In genomic region chr18:25832008-25832604, GRCh38 we compare ENCODE assay signal across 7 cellular contexts.
A peak's percentile ranks its signal among the peaks of the same experiment; 100 is the strongest.
DNase-seq lines count a peak whose midpoint lies in the region; ATAC-seq, FAIRE-seq and TF ChIP-seq lines count a peak whose summit lies in the region.

No MANE protein-coding gene starts in this region.

- no peak overlapping the region for H3K4me2 ChIP-seq in Karpas-422 (ENCODE audit: low read depth, low read length, poor library complexity, severe bottlenecking)

- TF ChIP-seq CTCF in VCaP (conservative IDR thresholded peaks at IDR 0.05) (peak; percentile 91), prostate gland (IDR thresholded peaks at IDR 0.05) (peak in 3 of 4 experiments; percentile 30 to 42 (median 33))

- intact Hi-C loops in head of caudate nucleus (cut with DNase I) (loop anchor here (10.0 kb wide), 1 partner anchor 957 kb away; no protein-coding TSS in a partner anchor), prostate gland (cut with DNase I) (no loop called here)

- peak; percentile 73 for FAIRE-seq in G401.6 (lab: Jason Lieb, UNC)

- H3K27ac ChIP-seq in Karpas-422 (ENCODE audit: low read length) (no peak overlapping the region), VCaP (no peak overlapping the region), prostate gland (no peak overlapping the region)

- peaks cover 4% of the 10 kb centered on the region; the same call in 1 of the 2 replicates for H3K4me1 ChIP-seq in Karpas-422 (ENCODE audit: low read length)
- H3K4me1 ChIP-seq in prostate gland (replicated peaks), result no peaks in the 10 kb centered on the region

- H3K79me2 ChIP-seq in Karpas-422 (ENCODE audit: low read length), result no peaks in the 10 kb centered on the region

- peak; percentile 69 for DNase-seq in Karpas-422
- peak; percentile 40 to 87 (median 69) for DNase-seq in head of caudate nucleus
- no peak for DNase-seq in prostate gland (ENCODE audit: low spot score)

- peak; percentile 78 for ATAC-seq in GM21381 (IDR thresholded peaks at IDR 0.05; ENCODE audit: unreplicated experiment)
- ATAC-seq in HG03457 (IDR thresholded peaks at IDR 0.05; ENCODE audit: unreplicated experiment), result no peak

- no peaks in the 10 kb centered on the region for H3K9me2 ChIP-seq in Karpas-422 (replicated peaks; ENCODE audit: insufficient read depth, low read length)

- no peaks in the 10 kb centered on the region for H3K27me3 ChIP-seq in Karpas-422 (ENCODE audit: low read length)
- H3K27me3 ChIP-seq in prostate gland (replicated peaks; ENCODE audit: insufficient read depth), result no peaks in the 10 kb centered on the region

- H2AFZ ChIP-seq in Karpas-422 (ENCODE audit: low read length), result no peak overlapping the region

- no peak overlapping the region for H3K4me3 ChIP-seq in Karpas-422 (ENCODE audit: low read length)
- no peak overlapping the region for H3K4me3 ChIP-seq in prostate gland

- no peak for TF ChIP-seq POLR2A in prostate gland (IDR thresholded peaks at IDR 0.05)

- H3K36me3 ChIP-seq in Karpas-422 (ENCODE audit: insufficient read depth, low read length) (no peaks in the 10 kb centered on the region), prostate gland (no peaks in the 10 kb centered on the region)

- 36% methylated on average over 3 of the region's 3 CpGs for WGBS in prostate gland

- no peak overlapping the region for H3K9ac ChIP-seq in Karpas-422 (ENCODE audit: low read length)

- H4K20me1 ChIP-seq in Karpas-422 (ENCODE audit: insufficient read depth, low read depth, low read length), result no peaks in the 10 kb centered on the region

- no peaks in the 10 kb centered on the region for H3K9me3 ChIP-seq in Karpas-422 (ENCODE audit: low read length)
- no peaks in the 10 kb centered on the region for H3K9me3 ChIP-seq in prostate gland
